ENCODE assay signal across 31 cellular contexts in the genomic region with DNA sequence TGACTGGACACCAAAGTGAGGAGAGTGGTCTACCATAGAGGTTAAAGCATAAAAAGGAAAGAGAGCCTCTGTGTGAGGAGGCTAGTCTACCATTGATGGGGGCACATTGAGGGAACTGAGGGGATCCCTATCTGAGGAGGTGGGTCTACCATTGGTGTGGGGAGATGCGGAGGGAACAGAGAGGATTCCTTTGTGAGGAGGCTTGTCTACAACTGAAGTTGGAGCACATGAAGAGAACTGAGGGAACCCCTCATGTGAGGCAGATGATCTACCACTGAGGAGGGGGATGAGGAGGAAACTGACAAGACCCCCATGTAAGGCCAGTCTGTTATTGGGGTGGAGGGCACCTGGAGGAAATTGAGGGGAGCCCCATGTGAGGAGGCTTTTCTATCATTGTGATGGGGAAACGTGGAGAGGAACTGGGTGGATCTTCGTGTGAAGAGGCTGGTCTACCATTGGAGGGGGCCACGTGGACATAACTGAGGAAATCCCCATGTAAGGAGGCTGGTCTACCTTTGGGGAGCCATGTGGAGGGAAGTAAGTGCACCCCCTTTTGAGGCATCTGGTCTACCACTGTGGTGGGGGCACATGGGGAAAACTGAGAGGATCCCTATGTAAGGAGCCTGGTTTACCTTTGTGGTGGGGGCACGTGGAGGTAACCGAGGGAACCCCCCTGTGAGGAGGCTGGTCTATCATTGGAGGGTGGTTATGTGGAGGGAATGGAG.
A peak's percentile ranks its signal among the peaks of the same experiment; 100 is the strongest.
DNase-seq lines count a peak whose midpoint lies in the region; ATAC-seq and TF ChIP-seq lines count a peak whose summit lies in the region.
"Had no signal": no experiment of that assay in that cellular context is flagged by ENCODE, and none has a peak within 500 bp of the region (broad histone marks: within the 10 kb centered on the region; RNA-seq: fewer than 3 reads in every experiment).

No MANE protein-coding gene starts in this region.

- H3K36me3 Mint-ChIP-seq in activated CD8-positive, alpha-beta T cell treated with anti-CD3 and anti-CD28 coated beads, Interleukin-2, amount 10 ng/mL, durations not matched to agents 7 days and 5 days (ENCODE audit: low read depth) = no peaks in the 10 kb centered on the region
- peaks cover 2% of the 10 kb centered on the region for H3K36me3 Mint-ChIP-seq in activated CD8-positive, alpha-beta T cell treated with anti-CD3 and anti-CD28 coated beads for 36 hours (ENCODE audit: low read depth)
- H3K36me3 Mint-ChIP-seq in mesothelial cell of epicardium = no peaks in the 10 kb centered on the region
- H3K36me3 Mint-ChIP-seq in activated T-helper 1 cell treated with anti-CD3 and anti-CD28 coated beads, Interleukin-12 subunit alpha, Interleukin-12 subunit beta, Interleukin-2, Interleukin-4 antibody, amounts not matched to agents 30 ng/mL and 10 ng/mL and 1 ng/mL, durations not matched to agents 14 hours and 24 hours and 36 hours (ENCODE audit: low read depth) = no peaks in the 10 kb centered on the region

- H3K27me3 Mint-ChIP-seq in activated CD8-positive, alpha-beta T cell treated with anti-CD3 and anti-CD28 coated beads, Interleukin-2, amount 10 ng/mL, durations not matched to agents 7 days and 5 days (ENCODE audit: low read depth) = no peaks in the 10 kb centered on the region
- peaks cover 15% of the 10 kb centered on the region for H3K27me3 Mint-ChIP-seq in activated CD8-positive, alpha-beta T cell treated with anti-CD3 and anti-CD28 coated beads for 36 hours
- H3K27me3 Mint-ChIP-seq in mesothelial cell of epicardium (ENCODE audit: low read depth) = peaks cover 47% of the 10 kb centered on the region
- no peaks in the 10 kb centered on the region for H3K27me3 Mint-ChIP-seq in activated T-helper 1 cell treated with anti-CD3 and anti-CD28 coated beads, Interleukin-12 subunit alpha, Interleukin-12 subunit beta, Interleukin-2, Interleukin-4 antibody, amounts not matched to agents 30 ng/mL and 10 ng/mL and 1 ng/mL, durations not matched to agents 14 hours and 24 hours and 36 hours (ENCODE audit: insufficient read depth)
- H3K27me3 Mint-ChIP-seq: activated CD4-positive, alpha-beta T cell treated with anti-CD3 and anti-CD28 coated beads, Interleukin-2, amount 10 ng/mL, durations not matched to agents 24 days and 14 days had no signal

- H3K4me1 ChIP-seq in Peyer's patch = no peaks in the 10 kb centered on the region
- H3K4me1 ChIP-seq in colonic mucosa = no peaks in the 10 kb centered on the region
- H3K4me1 ChIP-seq: A549, body of pancreas, gastrocnemius medialis, HAP-1, lower lobe of right lung, pancreas, testis had no signal

- H3K27ac Mint-ChIP-seq in activated CD8-positive, alpha-beta T cell treated with anti-CD3 and anti-CD28 coated beads, Interleukin-2, amount 10 ng/mL, durations not matched to agents 7 days and 5 days = no peak overlapping the region
- no peak overlapping the region for H3K27ac Mint-ChIP-seq in activated CD8-positive, alpha-beta T cell treated with anti-CD3 and anti-CD28 coated beads for 36 hours
- no peak overlapping the region for H3K27ac Mint-ChIP-seq in mesothelial cell of epicardium
- H3K27ac Mint-ChIP-seq in activated T-helper 1 cell treated with anti-CD3 and anti-CD28 coated beads, Interleukin-12 subunit alpha, Interleukin-12 subunit beta, Interleukin-2, Interleukin-4 antibody, amounts not matched to agents 30 ng/mL and 10 ng/mL and 1 ng/mL, durations not matched to agents 14 hours and 24 hours and 36 hours = no peak overlapping the region
- H3K27ac Mint-ChIP-seq: activated CD4-positive, alpha-beta T cell treated with anti-CD3 and anti-CD28 coated beads, Interleukin-2, amount 10 ng/mL, durations not matched to agents 24 days and 14 days; nephron progenitor cell; T-helper 2 cell treated with Interferon-gamma antibody and Interleukin-4, amounts not matched to agents 5 μg/mL and 100 μg/mL, for 36 hours had no signal

- H3K4me3 ChIP-seq in Peyer's patch (no peak overlapping the region), colonic mucosa (no peak overlapping the region), WERI-Rb-1 (ENCODE audit: low read depth, low read length) (no peak overlapping the region)
- H3K4me3 ChIP-seq: A549, body of pancreas, dorsolateral prefrontal cortex, gastrocnemius medialis, HAP-1, lower lobe of right lung, mucosa of descending colon, pancreas, testis had no signal

- POLR2A ChIA-PET in activated CD8-positive, alpha-beta T cell treated with anti-CD3 and anti-CD28 coated beads, Interleukin-2, amount 10 ng/mL, durations not matched to agents 7 days and 5 days (lab: Charles Lee) = no interaction called here
- POLR2A ChIA-PET in activated CD8-positive, alpha-beta T cell treated with anti-CD3 and anti-CD28 coated beads for 36 hours (lab: Charles Lee) = no interaction called here

- peaks cover 9% of the 10 kb centered on the region for H3K9me3 Mint-ChIP-seq in activated CD8-positive, alpha-beta T cell treated with anti-CD3 and anti-CD28 coated beads, Interleukin-2, amount 10 ng/mL, durations not matched to agents 7 days and 5 days (ENCODE audit: insufficient read depth)
- H3K9me3 Mint-ChIP-seq in activated CD8-positive, alpha-beta T cell treated with anti-CD3 and anti-CD28 coated beads for 36 hours = peaks cover 51% of the 10 kb centered on the region
- H3K9me3 Mint-ChIP-seq in mesothelial cell of epicardium = peaks cover 83% of the 10 kb centered on the region
- H3K9me3 Mint-ChIP-seq in activated T-helper 1 cell treated with anti-CD3 and anti-CD28 coated beads, Interleukin-12 subunit alpha, Interleukin-12 subunit beta, Interleukin-2, Interleukin-4 antibody, amounts not matched to agents 30 ng/mL and 10 ng/mL and 1 ng/mL, durations not matched to agents 14 hours and 24 hours and 36 hours = peaks cover 79% of the 10 kb centered on the region

- no peaks in the 10 kb centered on the region for H3K4me1 Mint-ChIP-seq in activated CD8-positive, alpha-beta T cell treated with anti-CD3 and anti-CD28 coated beads, Interleukin-2, amount 10 ng/mL, durations not matched to agents 7 days and 5 days (ENCODE audit: low read depth)
- H3K4me1 Mint-ChIP-seq in activated CD8-positive, alpha-beta T cell treated with anti-CD3 and anti-CD28 coated beads for 36 hours (ENCODE audit: low read depth) = no peaks in the 10 kb centered on the region
- H3K4me1 Mint-ChIP-seq in mesothelial cell of epicardium = no peaks in the 10 kb centered on the region
- H3K4me1 Mint-ChIP-seq in activated T-helper 1 cell treated with anti-CD3 and anti-CD28 coated beads, Interleukin-12 subunit alpha, Interleukin-12 subunit beta, Interleukin-2, Interleukin-4 antibody, amounts not matched to agents 30 ng/mL and 10 ng/mL and 1 ng/mL, durations not matched to agents 14 hours and 24 hours and 36 hours (ENCODE audit: low read depth) = no peaks in the 10 kb centered on the region
- H3K4me1 Mint-ChIP-seq: activated CD4-positive, alpha-beta T cell treated with anti-CD3 and anti-CD28 coated beads, Interleukin-2, amount 10 ng/mL, durations not matched to agents 24 days and 14 days; nephron progenitor cell had no signal

- DNase-seq in activated CD8-positive, alpha-beta T cell treated with anti-CD3 and anti-CD28 coated beads, Interleukin-2, amount 10 ng/mL, durations not matched to agents 7 days and 5 days = peak; percentile 18
- DNase-seq in activated CD8-positive, alpha-beta T cell treated with anti-CD3 and anti-CD28 coated beads for 36 hours = no peak
- DNase-seq in Peyer's patch = peak in 2 of 3 donors; percentile 10 to 24
- peak; percentile 4 for DNase-seq in colonic mucosa
- DNase-seq in mesothelial cell of epicardium (ENCODE audit: low spot score in 2 of 2, unreplicated experiment in 2 of 2) = peak; percentile 3 to 24
- no peak for DNase-seq in activated T-helper 1 cell treated with anti-CD3 and anti-CD28 coated beads, Interleukin-12 subunit alpha, Interleukin-12 subunit beta, Interleukin-2, Interleukin-4 antibody, amounts not matched to agents 30 ng/mL and 10 ng/mL and 1 ng/mL, durations not matched to agents 14 hours and 24 hours and 36 hours (ENCODE audit: low spot score)
- no peak for DNase-seq in WERI-Rb-1
- DNase-seq: activated CD4-positive, alpha-beta T cell treated with anti-CD3 and anti-CD28 coated beads, Interleukin-2, amount 10 ng/mL, durations not matched to agents 24 days and 14 days; Calu3; DMS79; GDM1; IMR-90; kidney glomerular epithelial cell; lower lobe of right lung; mucosa of descending colon; MV-4-11; NCI-H1436 treated with DMSO at 0.1 percent for 48 hours; NCI-H446; NCI-H774; nephron progenitor cell; right cardiac atrium; stimulated activated naive CD8-positive, alpha-beta T cell treated with anti-CD3 and anti-CD28 coated beads, Interleukin-15, Interleukin-2, amounts not matched to agents 100 U/mL and 50 U/mL, for 24 hours had no signal

- H3K4me3 Mint-ChIP-seq in activated CD8-positive, alpha-beta T cell treated with anti-CD3 and anti-CD28 coated beads, Interleukin-2, amount 10 ng/mL, durations not matched to agents 7 days and 5 days = no peak overlapping the region
- H3K4me3 Mint-ChIP-seq in activated CD8-positive, alpha-beta T cell treated with anti-CD3 and anti-CD28 coated beads for 36 hours = no peak overlapping the region
- no peak overlapping the region for H3K4me3 Mint-ChIP-seq in mesothelial cell of epicardium
- H3K4me3 Mint-ChIP-seq in activated T-helper 1 cell treated with anti-CD3 and anti-CD28 coated beads, Interleukin-12 subunit alpha, Interleukin-12 subunit beta, Interleukin-2, Interleukin-4 antibody, amounts not matched to agents 30 ng/mL and 10 ng/mL and 1 ng/mL, durations not matched to agents 14 hours and 24 hours and 36 hours = no peak overlapping the region
- H3K4me3 Mint-ChIP-seq: activated CD4-positive, alpha-beta T cell treated with anti-CD3 and anti-CD28 coated beads, Interleukin-2, amount 10 ng/mL, durations not matched to agents 24 days and 14 days; nephron progenitor cell; T-helper 2 cell treated with Interferon-gamma antibody and Interleukin-4, amounts not matched to agents 5 μg/mL and 100 μg/mL, for 36 hours had no signal

- CTCF ChIA-PET in activated CD8-positive, alpha-beta T cell treated with anti-CD3 and anti-CD28 coated beads, Interleukin-2, amount 10 ng/mL, durations not matched to agents 7 days and 5 days (lab: Charles Lee) = no interaction called here
- CTCF ChIA-PET in activated CD8-positive, alpha-beta T cell treated with anti-CD3 and anti-CD28 coated beads for 36 hours (lab: Charles Lee) = no interaction called here

- no peak overlapping the region for H3K9ac ChIP-seq in colonic mucosa (ENCODE audit: low read depth in 2 of 2, low read length in 2 of 2)

- no peak for TF ChIP-seq POLR2A in Peyer's patch (IDR thresholded peaks at IDR 0.05)

- H3K27me3 ChIP-seq in Peyer's patch (no peaks in the 10 kb centered on the region), colonic mucosa (no peaks in the 10 kb centered on the region), WERI-Rb-1 (ENCODE audit: insufficient read depth, low read depth, severe bottlenecking) (peaks cover 66% of the 10 kb centered on the region)
- H3K27me3 ChIP-seq: body of pancreas, dorsolateral prefrontal cortex, gastrocnemius medialis, pancreas, testis had no signal

- no peaks in the 10 kb centered on the region for H3K36me3 ChIP-seq in Peyer's patch
- H3K36me3 ChIP-seq in colonic mucosa = no peaks in the 10 kb centered on the region
- H3K36me3 ChIP-seq in WERI-Rb-1 = no peaks in the 10 kb centered on the region
- H3K36me3 ChIP-seq: gastrocnemius medialis, HAP-1, lower lobe of right lung, pancreas had no signal

- intact Hi-C loops in activated CD8-positive, alpha-beta T cell treated with anti-CD3 and anti-CD28 coated beads for 36 hours (cut with micrococcal nuclease) = no loop called here
- intact Hi-C loops in colonic mucosa (cut with DNase I) = no loop called here
- intact Hi-C loops in activated T-helper 1 cell treated with anti-CD3 and anti-CD28 coated beads, Interleukin-12 subunit alpha, Interleukin-12 subunit beta, Interleukin-2, Interleukin-4 antibody, amounts not matched to agents 30 ng/mL and 10 ng/mL and 1 ng/mL, durations not matched to agents 14 hours and 24 hours and 36 hours (cut with micrococcal nuclease) = no loop called here

- no peak overlapping the region for H3K27ac ChIP-seq in Peyer's patch
- H3K27ac ChIP-seq in colonic mucosa = no peak overlapping the region
- H3K27ac ChIP-seq in WERI-Rb-1 = no peak overlapping the region
- H3K27ac ChIP-seq: A549, body of pancreas, dorsolateral prefrontal cortex, gastrocnemius medialis, lower lobe of right lung, pancreas, testis had no signal

- H3K9me3 ChIP-seq in Peyer's patch (no peaks in the 10 kb centered on the region), colonic mucosa (no peaks in the 10 kb centered on the region), WERI-Rb-1 (ENCODE audit: severe bottlenecking) (no peaks in the 10 kb centered on the region)
- H3K9me3 ChIP-seq: body of pancreas, gastrocnemius medialis, HAP-1, lower lobe of right lung, mucosa of descending colon, pancreas, testis had no signal

- ATAC-seq in activated CD8-positive, alpha-beta T cell treated with anti-CD3 and anti-CD28 coated beads, Interleukin-2, amount 10 ng/mL, durations not matched to agents 7 days and 5 days = no peak
- ATAC-seq in activated CD8-positive, alpha-beta T cell treated with anti-CD3 and anti-CD28 coated beads for 36 hours = no peak
- ATAC-seq in HG03025 (IDR thresholded peaks at IDR 0.05; ENCODE audit: low FRiP score, unreplicated experiment) = no peak
- ATAC-seq: A549; body of pancreas; gastrocnemius medialis; lower lobe of right lung; mucosa of descending colon; pancreas; right cardiac atrium; stimulated activated naive CD8-positive, alpha-beta T cell treated with anti-CD3 and anti-CD28 coated beads, Interleukin-15, Interleukin-2, amounts not matched to agents 100 U/mL and 50 U/mL, for 24 hours had no signal

- TF ChIP-seq CTCF in activated CD8-positive, alpha-beta T cell treated with anti-CD3 and anti-CD28 coated beads for 36 hours (IDR thresholded peaks at IDR 0.05) = no peak
- no peak for TF ChIP-seq CTCF in Peyer's patch (IDR thresholded peaks at IDR 0.05)
- TF ChIP-seq CTCF in colonic mucosa (IDR thresholded peaks at IDR 0.05) = no peak
- no peak for TF ChIP-seq CTCF in mesothelial cell of epicardium (IDR thresholded peaks at IDR 0.05; ENCODE audit: unreplicated experiment)
- no peak for TF ChIP-seq CTCF in WERI-Rb-1 (IDR thresholded peaks at IDR 0.05; ENCODE audit: low read depth, low read length)

Comparison
In these comparisons a context has a peak if more than half of its experiments do, and no peak if none do; other contexts are left out.
1. DNase-seq: peak in activated CD8-positive, alpha-beta T cell treated with anti-CD3 and anti-CD28 coated beads, Interleukin-2, amount 10 ng/mL, durations not matched to agents 7 days and 5 days (single experiment), Peyer's patch (2 of 3), colonic mucosa (single experiment) and mesothelial cell of epicardium (2 of 2); none in activated CD8-positive, alpha-beta T cell treated with anti-CD3 and anti-CD28 coated beads for 36 hours (single experiment), activated T-helper 1 cell treated with anti-CD3 and anti-CD28 coated beads, Interleukin-12 subunit alpha, Interleukin-12 subunit beta, Interleukin-2, Interleukin-4 antibody, amounts not matched to agents 30 ng/mL and 10 ng/mL and 1 ng/mL, durations not matched to agents 14 hours and 24 hours and 36 hours (single experiment) and WERI-Rb-1 (single experiment).